13 cellular contexts compared by ENCODE assay signal in genomic region chr20:51712501-51713212, GRCh38. TPM values are rescaled to one million over a fixed set of nuclear protein-coding genes. Genes with fewer than 3 reads are reported as not detected.
DNase-seq lines count a peak whose midpoint lies in the region; ATAC-seq and TF ChIP-seq lines count a peak whose summit lies in the region.
"Had no signal": no experiment of that assay in that cellular context is flagged by ENCODE, and none has a peak within 500 bp of the region (broad histone marks: within the 10 kb centered on the region; RNA-seq: fewer than 3 reads in every experiment).

No MANE protein-coding gene starts in this region.

- no peak overlapping the region for H3K9ac ChIP-seq in mesendoderm (ENCODE audit: low read length)

- no peak overlapping the region for H2BK120ac ChIP-seq in mesendoderm (ENCODE audit: low read depth, low read length)

- no peak overlapping the region for H3K4me3 Mint-ChIP-seq in activated T-cell treated with anti-CD3 and anti-CD28 coated beads, Interleukin-2, amount 50 U/mL, for 4 hours
- H3K4me3 Mint-ChIP-seq: activated CD8-positive, alpha-beta T cell treated with anti-CD3 and anti-CD28 coated beads, Interleukin-2, amount 10 ng/mL, durations not matched to agents 7 days and 5 days had no signal

- no peak overlapping the region for H3K27ac Mint-ChIP-seq in activated naive CD4-positive, alpha-beta T cell treated with anti-CD3 and anti-CD28 coated beads, Interleukin-2, amount 50 U/mL, for 72 hours
- H3K27ac Mint-ChIP-seq: activated CD8-positive, alpha-beta T cell treated with anti-CD3 and anti-CD28 coated beads, Interleukin-2, amount 10 ng/mL, durations not matched to agents 7 days and 5 days had no signal

- no peak overlapping the region for H3K23ac ChIP-seq in mesendoderm (ENCODE audit: low read length)

- no peak overlapping the region for H3K27ac ChIP-seq in mesendoderm (ENCODE audit: low read depth, low read length)
- H3K27ac ChIP-seq: esophagus muscularis mucosa, spleen had no signal

- no peak for ATAC-seq in activated naive CD4-positive, alpha-beta T cell treated with anti-CD3 and anti-CD28 coated beads, Interleukin-2, amount 50 U/mL, for 72 hours
- ATAC-seq in activated T-cell treated with anti-CD3 and anti-CD28 coated beads, Interleukin-2, amount 50 U/mL, for 4 hours: no peak
- ATAC-seq: activated CD8-positive, alpha-beta T cell treated with anti-CD3 and anti-CD28 coated beads, Interleukin-2, amount 10 ng/mL, durations not matched to agents 7 days and 5 days had no signal

- peaks cover 6% of the 10 kb centered on the region for H3K4me1 Mint-ChIP-seq in activated T-cell treated with anti-CD3 and anti-CD28 coated beads, Interleukin-2, amount 50 U/mL, for 4 hours (ENCODE audit: low read depth)

- no peaks in the 10 kb centered on the region for H3K79me2 ChIP-seq in mesendoderm (ENCODE audit: control insufficient read depth, insufficient read depth, low read length)

- no peak overlapping the region for H3K4me2 ChIP-seq in mesendoderm (ENCODE audit: low read length)

- H3K56ac ChIP-seq in mesendoderm (ENCODE audit: low read length): peak overlapping the region; percentile 62

- no peak overlapping the region for H3K4ac ChIP-seq in mesendoderm (ENCODE audit: low read depth, low read length)

- H3K36me3 Mint-ChIP-seq in activated naive CD4-positive, alpha-beta T cell treated with anti-CD3 and anti-CD28 coated beads, Interleukin-2, amount 50 U/mL, for 72 hours: no peaks in the 10 kb centered on the region
- no peaks in the 10 kb centered on the region for H3K36me3 Mint-ChIP-seq in activated T-cell treated with anti-CD3 and anti-CD28 coated beads, Interleukin-2, amount 50 U/mL, for 4 hours (ENCODE audit: insufficient read depth)

- no peaks in the 10 kb centered on the region for H3K79me1 ChIP-seq in mesendoderm (ENCODE audit: low read length)

- TF ChIP-seq CTCF in AG09309 (IDR thresholded peaks at IDR 0.05; ENCODE audit: control insufficient read depth, insufficient read depth, low read depth, low read length, missing control alignments): peak; percentile 41

- no peak overlapping the region for H2BK5ac ChIP-seq in mesendoderm (ENCODE audit: low read length)

- no peaks in the 10 kb centered on the region for H3K27me3 ChIP-seq in mesendoderm (ENCODE audit: insufficient read depth, low read length, poor library complexity)
- H3K27me3 ChIP-seq: esophagus muscularis mucosa, spleen had no signal

- H3K27me3 Mint-ChIP-seq in activated T-cell treated with anti-CD3 and anti-CD28 coated beads, Interleukin-2, amount 50 U/mL, for 4 hours (ENCODE audit: low read depth): peaks cover 15% of the 10 kb centered on the region

- no peak overlapping the region for H4K8ac ChIP-seq in mesendoderm (ENCODE audit: low read depth, low read length)

- WGBS in mesendoderm (ENCODE audit: extremely low coverage, insufficient coverage, low lambda C conversion rate): no CpG with 5 or more reads among the region's 24 CpGs

- H3K4me3 ChIP-seq in AG09309 (ENCODE audit: control insufficient read depth, low read depth, low read length) (no peak overlapping the region), mesendoderm (ENCODE audit: low read length) (no peak overlapping the region)
- H3K4me3 ChIP-seq: esophagus muscularis mucosa, spleen had no signal

- no peaks in the 10 kb centered on the region for H3K36me3 ChIP-seq in mesendoderm (ENCODE audit: control insufficient read depth, insufficient read depth, low read length)

- no peaks in the 10 kb centered on the region for H3K4me1 ChIP-seq in mesendoderm (ENCODE audit: control insufficient read depth, low read depth, low read length)
- H3K4me1 ChIP-seq: spleen had no signal

- H4K5ac ChIP-seq in mesendoderm (ENCODE audit: low read length): no peak overlapping the region

- H2BK15ac ChIP-seq in mesendoderm (replicated peaks; ENCODE audit: low read depth): no peak overlapping the region

- H3K18ac ChIP-seq in mesendoderm (ENCODE audit: low read length): no peak overlapping the region

- no peaks in the 10 kb centered on the region for H3K9me3 Mint-ChIP-seq in activated naive CD4-positive, alpha-beta T cell treated with anti-CD3 and anti-CD28 coated beads, Interleukin-2, amount 50 U/mL, for 72 hours
- no peaks in the 10 kb centered on the region for H3K9me3 Mint-ChIP-seq in activated T-cell treated with anti-CD3 and anti-CD28 coated beads, Interleukin-2, amount 50 U/mL, for 4 hours

- no peak for DNase-seq in AG09309 (ENCODE audit: low read depth)
- DNase-seq in HuH-7 (ENCODE audit: low spot score): peak; percentile 47
- DNase-seq in cerebellar cortex (ENCODE audit: low spot score): peak; percentile 93
- peak; percentile 61 for DNase-seq in mesendoderm
- DNase-seq in activated naive CD4-positive, alpha-beta T cell treated with anti-CD3 and anti-CD28 coated beads, Interleukin-2, amount 50 U/mL, for 72 hours (ENCODE audit: low spot score in 2 of 2): no peak
- DNase-seq in activated CD8-positive, alpha-beta memory T cell treated with anti-CD3 and anti-CD28 coated beads, Interleukin-2, amount 50 U/mL, for 48 hours: no peak
- no peak for DNase-seq in activated T-cell treated with anti-CD3 and anti-CD28 coated beads, Interleukin-2, amount 50 U/mL, for 4 hours
- no peak for DNase-seq in kidney glomerular epithelial cell (lab: John Stamatoyannopoulos, UW)
- DNase-seq: activated CD8-positive, alpha-beta T cell treated with anti-CD3 and anti-CD28 coated beads, Interleukin-2, amount 10 ng/mL, durations not matched to agents 7 days and 5 days; GOT3; NCI-H2171; spleen had no signal

- no peak overlapping the region for H2AK5ac ChIP-seq in mesendoderm (ENCODE audit: low read length)

RNA-seq across cellular contexts. Expression of gene ATP9A, which starts 55.5 kb away (rescaled TPM):
- 2.2 TPM for polyA plus RNA-seq in mesendoderm (2013, experiment 1 of 2)
- 2.3 TPM for polyA plus RNA-seq in mesendoderm (2013, experiment 2 of 2)
- total RNA-seq in activated naive CD4-positive, alpha-beta T cell treated with anti-CD3 and anti-CD28 coated beads, Interleukin-2, amount 50 U/mL, for 72 hours: 1 to 10 TPM in 1 of 2 donors, under 1 TPM in 1; 0.07 to 4.1 TPM
- 1 to 10 TPM in 2 of 3 donors, under 1 TPM in 1; 0.30 to 1.2 (median 1.0) TPM for total RNA-seq in activated T-cell treated with anti-CD3 and anti-CD28 coated beads, Interleukin-2, amount 50 U/mL, for 4 hours

Comparison
In these comparisons a context has a peak if more than half of its experiments do, and no peak if none do; other contexts are left out.
1. DNase-seq: peak in HuH-7 (single experiment), cerebellar cortex (single experiment) and mesendoderm (single experiment); none in AG09309 (single experiment), activated naive CD4-positive, alpha-beta T cell treated with anti-CD3 and anti-CD28 coated beads, Interleukin-2, amount 50 U/mL, for 72 hours (0 of 2), activated CD8-positive, alpha-beta memory T cell treated with anti-CD3 and anti-CD28 coated beads, Interleukin-2, amount 50 U/mL, for 48 hours (single experiment), activated T-cell treated with anti-CD3 and anti-CD28 coated beads, Interleukin-2, amount 50 U/mL, for 4 hours (single experiment) and kidney glomerular epithelial cell (single experiment).